Comparison of ENCODE assay signal across 8 cellular contexts in the genomic region with DNA sequence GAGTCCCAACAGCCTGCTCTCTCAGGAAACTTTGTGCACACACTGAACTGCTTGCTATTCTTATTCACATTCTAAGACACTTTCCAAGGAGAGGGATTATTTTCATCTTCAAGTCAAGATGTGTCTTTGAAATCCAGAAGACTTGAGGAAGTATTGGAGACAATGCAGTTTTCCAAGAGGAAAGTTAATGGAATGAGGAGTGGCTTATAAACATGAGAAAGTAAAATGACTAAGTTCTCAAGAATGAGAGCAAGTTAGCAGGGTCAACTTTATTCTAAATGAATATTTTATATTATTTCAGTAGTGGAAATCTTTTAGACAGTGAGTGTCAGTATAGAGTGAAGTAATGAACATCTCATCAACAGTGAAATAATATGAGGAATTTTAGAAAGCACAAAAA.
"Had no signal": no experiment of that assay in that cellular context is flagged by ENCODE, and none has a peak within 500 bp of the region (broad histone marks: within the 10 kb centered on the region; RNA-seq: fewer than 3 reads in every experiment).

No MANE protein-coding gene starts in this region.

- ATAC-seq: activated CD4-positive, CD25-positive, alpha-beta regulatory T cell treated with anti-CD3 and anti-CD28 coated beads, Interleukin-2, amount 50 U/mL, for 24 hours; stimulated activated naive CD8-positive, alpha-beta T cell treated with anti-CD3 and anti-CD28 coated beads, Interleukin-15, amount 100 ng/mL, for 72 hours had no signal

- FAIRE-seq: colon had no signal

- DNase-seq: activated naive CD4-positive, alpha-beta T cell treated with Interleukin-2 at 50 U/mL for 16 hours; activated T-cell treated with anti-CD3 and anti-CD28 coated beads for 4 hours; aorta; hippocampal formation; stimulated activated CD4-positive, alpha-beta T cell treated with anti-CD3 and anti-CD28 coated beads, Interleukin-1b, Interleukin-23, amount 100 ng/mL, for 48 hours; stimulated activated naive CD8-positive, alpha-beta T cell treated with anti-CD3 and anti-CD28 coated beads, Interleukin-15, amount 100 ng/mL, for 72 hours had no signal
